In genomic region chr9:95389373-95389772, GRCh38 we compare ENCODE assay signal across 1 cellular context.
TF ChIP-seq lines count a peak whose summit lies in the region.

No MANE protein-coding gene starts in this region.

TF ChIP-seq in K562, 482 proteins besides CTCF, POLR2A, EP300 and RAD21 (continued from another document):
- no peak for TF ChIP-seq HMGXB4 (CRISPR knock-in tag; IDR thresholded peaks at IDR 0.05)
- peak; percentile 43; the same call in 1 of the 2 replicates for TF ChIP-seq MAFG (tag; conservative IDR thresholded peaks at IDR 0.05)
